ENCODE assay signal across 16 cellular contexts in the genomic region with DNA sequence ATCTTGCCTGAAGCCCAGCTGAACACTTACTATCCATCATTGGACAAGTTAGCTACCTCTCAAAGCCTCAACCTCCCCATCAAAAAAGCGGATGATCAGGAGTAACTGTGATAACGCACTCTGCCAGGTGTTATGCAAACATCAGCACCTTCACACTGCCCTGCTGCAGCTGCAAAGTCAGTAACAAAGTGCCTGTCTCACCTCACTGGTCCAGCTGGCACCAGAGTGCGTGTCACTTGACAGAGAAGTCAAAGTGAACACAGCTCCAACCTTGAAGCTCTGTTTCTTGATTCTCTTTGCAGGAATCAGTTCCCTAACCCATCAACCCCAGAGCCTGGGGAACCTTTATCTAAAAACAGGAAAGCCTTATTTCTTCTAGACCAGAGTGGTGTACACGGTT.
DNase-seq lines count a peak whose midpoint lies in the region; ATAC-seq and TF ChIP-seq lines count a peak whose summit lies in the region.
"Had no signal": no experiment of that assay in that cellular context is flagged by ENCODE, and none has a peak within 500 bp of the region (broad histone marks: within the 10 kb centered on the region; RNA-seq: fewer than 3 reads in every experiment).

No MANE protein-coding gene starts in this region.

- WGBS in thyroid gland, 2 donors, result 44 to 50% methylated on average over 4 of the region's 4 CpGs

- DNase-seq in NCI-H510A treated with DMSO at 0.1 percent for 48 hours (lab: John Stamatoyannopoulos, UW), result peak; percentile 44
- no peak for DNase-seq in NCI-H510A (lab: John Stamatoyannopoulos, UW)
- peak; percentile 41 for DNase-seq in RPMI8226
- peak; percentile 77 to 88 for DNase-seq in thyroid gland
- DNase-seq: AML-193; Caco-2; Calu3; CD4-positive, alpha-beta T cell; CD8-positive, alpha-beta T cell; DMS79 treated with DMSO at 0.1 percent for 48 hours; GF-D8 had no signal

- intact Hi-C loops in thyroid gland (cut with DNase I), result no loop called here

- H3K9me3 ChIP-seq in thyroid gland, result no peaks in the 10 kb centered on the region
- H3K9me3 ChIP-seq: A549; BLaER1 treated with 17β-estradiol and CSF1 and Interleukin-3, amounts not matched to agents 10 nM and 100 nM; Caco-2 had no signal

- peaks cover 0 to 5% of the 10 kb centered on the region in 2 donors for H3K4me1 ChIP-seq in thyroid gland
- H3K4me1 ChIP-seq: A549, Caco-2 had no signal

- no peaks in the 10 kb centered on the region for H3K36me3 ChIP-seq in thyroid gland
- H3K36me3 ChIP-seq: BLaER1 treated with 17β-estradiol and CSF1 and Interleukin-3, amounts not matched to agents 10 nM and 100 nM had no signal

- peak overlapping the region in 1 of 3 donors; percentile 23 for H3K27ac ChIP-seq in thyroid gland
- H3K27ac ChIP-seq: 22Rv1; A549; BLaER1 treated with 17β-estradiol and CSF1 and Interleukin-3, amounts not matched to agents 10 nM and 100 nM; C4-2B had no signal

- H3K27me3 ChIP-seq in thyroid gland, result no peaks in the 10 kb centered on the region
- H3K27me3 ChIP-seq: BLaER1 treated with 17β-estradiol and CSF1 and Interleukin-3, amounts not matched to agents 10 nM and 100 nM had no signal

- no peak overlapping the region for H3K4me3 ChIP-seq in thyroid gland (replicated peaks in 1 of 3)
- H3K4me3 ChIP-seq: A549; BLaER1 treated with 17β-estradiol and CSF1 and Interleukin-3, amounts not matched to agents 10 nM and 100 nM had no signal

- TF ChIP-seq POLR2A in thyroid gland (IDR thresholded peaks at IDR 0.05), result no peak

- TF ChIP-seq CTCF in thyroid gland (IDR thresholded peaks at IDR 0.05), result no peak

- no peak for ATAC-seq in HG02870 (IDR thresholded peaks at IDR 0.05; ENCODE audit: unreplicated experiment)
- ATAC-seq: A549; CD8-positive, alpha-beta T cell had no signal
